In the genomic region with DNA sequence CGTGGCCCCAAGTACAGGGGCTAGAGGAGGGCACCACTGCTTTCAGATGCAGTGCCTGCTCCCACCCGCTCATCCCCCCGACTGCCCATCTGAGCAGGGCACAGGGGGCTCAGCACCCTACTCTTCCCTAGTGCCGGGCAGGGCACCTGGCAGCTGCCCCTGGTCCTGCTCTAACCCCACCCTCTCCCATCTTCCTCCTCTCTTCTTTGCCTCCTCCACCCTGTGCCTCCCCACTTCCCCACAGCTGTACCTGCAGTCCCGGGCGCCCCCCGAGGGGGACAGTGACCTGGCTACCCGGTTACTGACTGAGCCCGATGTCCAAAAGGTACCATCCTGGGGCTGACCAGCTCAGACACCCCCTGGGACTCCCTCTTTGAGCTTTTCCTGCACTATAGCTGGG, we compare ENCODE assay signal across 21 cellular contexts. TPM values are rescaled to one million over a fixed set of nuclear protein-coding genes. Genes with fewer than 3 reads are reported as not detected.
DNase-seq lines count a peak whose midpoint lies in the region; ATAC-seq and TF ChIP-seq lines count a peak whose summit lies in the region.
"Had no signal": no experiment of that assay in that cellular context is flagged by ENCODE, and none has a peak within 500 bp of the region (broad histone marks: within the 10 kb centered on the region; RNA-seq: fewer than 3 reads in every experiment).

No MANE protein-coding gene starts in this region.

- H3K27ac Mint-ChIP-seq in activated naive CD4-positive, alpha-beta T cell treated with anti-CD3 and anti-CD28 coated beads, Interleukin-2, amount 10 ng/mL, durations not matched to agents 7 days and 5 days: peak overlapping the region; percentile 30
- H3K27ac Mint-ChIP-seq in IgD-negative memory B cell: peak overlapping the region in 2 of 3 donors; percentile 4 to 81
- H3K27ac Mint-ChIP-seq in memory B cell: peak overlapping the region; percentile 58
- peak overlapping the region; percentile 26 for H3K27ac Mint-ChIP-seq in stimulated activated naive B cell treated with anti-CD40 and anti-IgM and Interleukin-4, amounts not matched to agents 10 μg/mL and 1 μg/mL and 100 μg/mL, for 72 hours
- no peak overlapping the region for H3K27ac Mint-ChIP-seq in nephron progenitor cell

- no peak for ATAC-seq in memory B cell (ENCODE audit: low read depth)
- ATAC-seq in stimulated activated naive B cell treated with anti-CD40 and anti-IgM and Interleukin-4, amounts not matched to agents 10 μg/mL and 1 μg/mL and 100 μg/mL, for 72 hours (replicated peaks): no peak
- ATAC-seq: HCT116 had no signal

- CTCF ChIA-PET in activated naive CD4-positive, alpha-beta T cell treated with anti-CD3 and anti-CD28 coated beads, Interleukin-2, amount 10 ng/mL, durations not matched to agents 7 days and 5 days (lab: Charles Lee): interaction anchor here (1.2 kb wide), 1 partner anchor 12 kb away, joined by 4 read pairs; a partner anchor contains a TSS

- H3K9me3 Mint-ChIP-seq in activated naive CD4-positive, alpha-beta T cell treated with anti-CD3 and anti-CD28 coated beads, Interleukin-2, amount 10 ng/mL, durations not matched to agents 7 days and 5 days: no peaks in the 10 kb centered on the region
- no peaks in the 10 kb centered on the region for H3K9me3 Mint-ChIP-seq in IgD-negative memory B cell
- no peaks in the 10 kb centered on the region for H3K9me3 Mint-ChIP-seq in memory B cell
- H3K9me3 Mint-ChIP-seq in stimulated activated naive B cell treated with anti-CD40 and anti-IgM and Interleukin-4, amounts not matched to agents 10 μg/mL and 1 μg/mL and 100 μg/mL, for 72 hours: no peaks in the 10 kb centered on the region
- no peaks in the 10 kb centered on the region for H3K9me3 Mint-ChIP-seq in nephron progenitor cell

- no peak overlapping the region for H3K4me3 Mint-ChIP-seq in activated naive CD4-positive, alpha-beta T cell treated with anti-CD3 and anti-CD28 coated beads, Interleukin-2, amount 10 ng/mL, durations not matched to agents 7 days and 5 days
- no peak overlapping the region for H3K4me3 Mint-ChIP-seq in IgD-negative memory B cell
- no peak overlapping the region for H3K4me3 Mint-ChIP-seq in memory B cell
- no peak overlapping the region for H3K4me3 Mint-ChIP-seq in stimulated activated naive B cell treated with anti-CD40 and anti-IgM and Interleukin-4, amounts not matched to agents 10 μg/mL and 1 μg/mL and 100 μg/mL, for 72 hours
- H3K4me3 Mint-ChIP-seq in nephron progenitor cell: no peak overlapping the region

- DNase-seq in activated naive CD4-positive, alpha-beta T cell treated with anti-CD3 and anti-CD28 coated beads, Interleukin-2, amount 10 ng/mL, durations not matched to agents 7 days and 5 days: no peak
- DNase-seq in activated naive CD4-positive, alpha-beta T cell (lab: John Stamatoyannopoulos, UW): no peak
- DNase-seq in memory B cell (ENCODE audit: low spot score in 2 of 2) (no peak), NCI-H2107 treated with DMSO at 0.1 percent for 48 hours (lab: John Stamatoyannopoulos, UW; ENCODE audit: unreplicated experiment) (no peak), nephron progenitor cell (no peak), NCI-H187 (lab: John Stamatoyannopoulos, UW) (no peak)
- no peak for DNase-seq in stimulated activated naive B cell treated with anti-CD40 and anti-IgM and Interleukin-4, amounts not matched to agents 10 μg/mL and 1 μg/mL and 100 μg/mL, for 72 hours
- DNase-seq: BE2C, DMS79, GOT3, KBM-7, MV-4-11, NCI-H1694 treated with DMSO at 0.1 percent for 48 hours, NCI-H2107, NCI-H2227 treated with DMSO at 0.1 percent for 48 hours, NCI-H510A treated with DMSO at 0.1 percent for 48 hours, NCI-H774, OCI-M1, SIG-M5 had no signal

- H3K4me1 Mint-ChIP-seq in activated naive CD4-positive, alpha-beta T cell treated with anti-CD3 and anti-CD28 coated beads, Interleukin-2, amount 10 ng/mL, durations not matched to agents 7 days and 5 days: peaks cover 44% of the 10 kb centered on the region
- H3K4me1 Mint-ChIP-seq in IgD-negative memory B cell: peaks cover 24 to 41% (median 39%) of the 10 kb centered on the region in 3 donors
- peaks cover 40% of the 10 kb centered on the region for H3K4me1 Mint-ChIP-seq in memory B cell
- peaks cover 40 to 51% of the 10 kb centered on the region in 2 donors for H3K4me1 Mint-ChIP-seq in stimulated activated naive B cell treated with anti-CD40 and anti-IgM and Interleukin-4, amounts not matched to agents 10 μg/mL and 1 μg/mL and 100 μg/mL, for 72 hours
- peaks cover 12% of the 10 kb centered on the region for H3K4me1 Mint-ChIP-seq in nephron progenitor cell

- peaks cover 52% of the 10 kb centered on the region for H3K36me3 Mint-ChIP-seq in activated naive CD4-positive, alpha-beta T cell treated with anti-CD3 and anti-CD28 coated beads, Interleukin-2, amount 10 ng/mL, durations not matched to agents 7 days and 5 days
- peaks cover 1% of the 10 kb centered on the region for H3K36me3 Mint-ChIP-seq in IgD-negative memory B cell
- H3K36me3 Mint-ChIP-seq in memory B cell: no peaks in the 10 kb centered on the region
- H3K36me3 Mint-ChIP-seq in stimulated activated naive B cell treated with anti-CD40 and anti-IgM and Interleukin-4, amounts not matched to agents 10 μg/mL and 1 μg/mL and 100 μg/mL, for 72 hours: peaks cover 21 to 65% of the 10 kb centered on the region in 2 donors
- H3K36me3 Mint-ChIP-seq in nephron progenitor cell (ENCODE audit: low read depth): no peaks in the 10 kb centered on the region

- no peak for TF ChIP-seq CTCF in nephron progenitor cell (IDR thresholded peaks at IDR 0.05)

- H3K27me3 Mint-ChIP-seq in activated naive CD4-positive, alpha-beta T cell treated with anti-CD3 and anti-CD28 coated beads, Interleukin-2, amount 10 ng/mL, durations not matched to agents 7 days and 5 days: no peaks in the 10 kb centered on the region
- H3K27me3 Mint-ChIP-seq in IgD-negative memory B cell (no peaks in the 10 kb centered on the region), memory B cell (no peaks in the 10 kb centered on the region), nephron progenitor cell (ENCODE audit: low read depth, poor library complexity) (no peaks in the 10 kb centered on the region)
- no peaks in the 10 kb centered on the region for H3K27me3 Mint-ChIP-seq in stimulated activated naive B cell treated with anti-CD40 and anti-IgM and Interleukin-4, amounts not matched to agents 10 μg/mL and 1 μg/mL and 100 μg/mL, for 72 hours

RNA-seq across cellular contexts. Expression of a gene that starts 12.8 kb away (rescaled TPM):
- polyA plus RNA-seq in IgD-negative memory B cell: 6.7 TPM

RNA-seq across cellular contexts. Expression of a gene that starts 15.7 kb away (rescaled TPM):
- polyA plus RNA-seq in IgD-negative memory B cell: 151 TPM
